In the genomic region with DNA sequence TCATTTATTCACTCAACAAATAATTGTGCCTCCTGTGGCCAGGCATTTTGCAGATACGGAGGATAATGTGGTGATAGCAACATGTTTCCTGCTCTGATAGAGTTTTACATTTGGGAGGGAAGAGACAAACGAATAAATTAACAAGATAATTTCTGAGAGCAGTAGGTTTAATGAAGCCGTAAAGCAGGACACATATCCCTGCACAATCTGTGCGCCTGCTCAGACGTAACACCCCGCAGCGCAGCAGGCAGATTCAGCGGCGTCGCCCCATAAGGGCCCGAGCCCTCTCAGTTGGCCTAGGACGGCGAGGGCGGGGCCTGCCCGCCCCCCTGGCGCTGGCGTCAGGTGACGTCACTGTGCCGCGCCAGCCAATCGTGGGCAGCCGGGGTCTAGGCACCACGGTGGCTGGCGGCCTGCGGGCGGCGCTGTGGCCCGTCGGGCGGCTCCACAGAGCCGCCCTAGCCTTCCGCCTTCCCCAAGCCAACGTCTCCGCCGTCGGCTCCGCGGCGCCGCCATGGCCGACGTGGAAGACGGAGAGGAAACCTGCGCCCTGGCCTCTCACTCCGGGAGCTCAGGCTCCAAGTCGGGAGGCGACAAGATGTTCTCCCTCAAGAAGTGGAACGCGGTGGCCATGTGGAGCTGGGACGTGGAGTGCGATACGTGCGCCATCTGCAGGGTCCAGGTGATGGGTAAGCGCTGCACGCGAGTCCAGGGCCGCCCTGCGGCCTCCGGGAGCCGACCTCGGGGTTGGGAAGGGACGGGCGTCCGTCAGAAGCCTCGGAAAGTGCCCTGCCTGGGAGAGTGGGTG, we compare ENCODE assay signal across 1 cellular context.
TF ChIP-seq lines count a peak whose summit lies in the region.

A gene (plus strand): TSS at position 471 of the 808 bp plus-strand sequence. CDS start 44 bp downstream, at position 515.

TF ChIP-seq in HepG2, 621 proteins besides CTCF, POLR2A, EP300 and RAD21 (continued from another document and continues in another):
- TF ChIP-seq ZNF441 (CRISPR knock-in tag; IDR thresholded peaks at IDR 0.05; ENCODE audit: borderline replicate concordance) (peak; percentile 86; the same call in 1 of the 2 replicates), ZNF143 (CRISPR knock-in tag; IDR thresholded peaks at IDR 0.05) (peak; percentile 58; the same call in 1 of the 2 replicates), NFIC (IDR thresholded peaks at IDR 0.05; ENCODE audit: low read length) (no peak), ZNF850 (CRISPR knock-in tag; conservative IDR thresholded peaks at IDR 0.05) (no peak), SOX13 (IDR thresholded peaks at IDR 0.05) (no peak), SOX13 (CRISPR knock-in tag; conservative IDR thresholded peaks at IDR 0.05 in 1 of 2, IDR thresholded peaks at IDR 0.05 in 1 of 2) (peak in 1 of 2 experiments; percentile 49; a peak in 1 of 4 replicates), HNRNPUL1 (IDR thresholded peaks at IDR 0.05; ENCODE audit: low read depth, low read length) (0 out of 2 replicates have a peak, but pooled peaks have one; percentile 29), RCOR2 (CRISPR knock-in tag; IDR thresholded peaks at IDR 0.05) (peak; percentile 33; the same call in 1 of the 2 replicates), MAFF (IDR thresholded peaks at IDR 0.05; ENCODE audit: low read depth, low read length) (no peak), THAP11 (CRISPR knock-in tag; IDR thresholded peaks at IDR 0.05) (peak; percentile 85), KLF15 (CRISPR knock-in tag; IDR thresholded peaks at IDR 0.05; ENCODE audit: borderline replicate concordance) (0 out of 2 replicates have a peak, but pooled peaks have one; percentile 15), ZBTB3 (CRISPR knock-in tag; IDR thresholded peaks at IDR 0.05; ENCODE audit: borderline replicate concordance, low read depth) (no peak), KDM6A (CRISPR knock-in tag; IDR thresholded peaks at IDR 0.05; ENCODE audit: low read depth) (no peak), IRF2 (CRISPR knock-in tag; IDR thresholded peaks at IDR 0.05) (peak; percentile 73), NFATC3 (CRISPR knock-in tag; IDR thresholded peaks at IDR 0.05) (0 out of 2 replicates have a peak, but pooled peaks have one; percentile 60), ATM (IDR thresholded peaks at IDR 0.05; ENCODE audit: borderline replicate concordance) (no peak), MEIS1 (CRISPR knock-in tag; IDR thresholded peaks at IDR 0.05; ENCODE audit: borderline replicate concordance) (no peak; the same call in 1 of the 2 replicates), ZNF552 (CRISPR knock-in tag; IDR thresholded peaks at IDR 0.05; ENCODE audit: borderline replicate concordance) (no peak), ZNF558 (CRISPR knock-in tag; IDR thresholded peaks at IDR 0.05; ENCODE audit: borderline replicate concordance) (peak; percentile 71; the same call in 1 of the 2 replicates), NCOR1 (IDR thresholded peaks at IDR 0.05; ENCODE audit: borderline replicate concordance, low read length) (no peak), ZEB1 (IDR thresholded peaks at IDR 0.05; ENCODE audit: insufficient replicate concordance, low read depth) (no peak), ZSCAN22 (CRISPR knock-in tag; IDR thresholded peaks at IDR 0.05) (no peak), DNMT3B (CRISPR knock-in tag; conservative IDR thresholded peaks at IDR 0.05) (no peak), KDM3A (CRISPR knock-in tag; IDR thresholded peaks at IDR 0.05; ENCODE audit: low read depth) (no peak), CCAR2 (optimal IDR thresholded peaks at IDR 0.05; ENCODE audit: low read depth, low read length) (no peak), ONECUT2 (CRISPR knock-in tag; IDR thresholded peaks at IDR 0.05) (no peak), ZNF44 (CRISPR knock-in tag; IDR thresholded peaks at IDR 0.05) (no peak), POLR2G (IDR thresholded peaks at IDR 0.05; ENCODE audit: low read depth, low read length) (peak; percentile 92), ZNF674 (CRISPR knock-in tag; IDR thresholded peaks at IDR 0.05; ENCODE audit: low read depth) (no peak), AKAP8 (CRISPR knock-in tag; IDR thresholded peaks at IDR 0.05) (no peak), ZFP90 (CRISPR knock-in tag; IDR thresholded peaks at IDR 0.05; ENCODE audit: borderline replicate concordance) (peak; percentile 75; the same call in 1 of the 2 replicates), ZNF557 (CRISPR knock-in tag; IDR thresholded peaks at IDR 0.05) (no peak), NKX3-1 (CRISPR knock-in tag; IDR thresholded peaks at IDR 0.05) (peak; percentile 82), PHF5A (CRISPR knock-in tag; IDR thresholded peaks at IDR 0.05; ENCODE audit: low read depth, unreplicated experiment) (peak; percentile 75), ZNF326 (CRISPR knock-in tag; IDR thresholded peaks at IDR 0.05; ENCODE audit: borderline replicate concordance) (no peak), ZNF879 (CRISPR knock-in tag; IDR thresholded peaks at IDR 0.05) (peak; percentile 74; the same call in 1 of the 2 replicates), ZIK1 (CRISPR knock-in tag; IDR thresholded peaks at IDR 0.05; ENCODE audit: borderline replicate concordance, low read depth) (no peak; the same call in none of the 2 replicates), FOSL2 (CRISPR knock-in tag; IDR thresholded peaks at IDR 0.05) (peak; percentile 60), ZSCAN30 (CRISPR knock-in tag; IDR thresholded peaks at IDR 0.05) (no peak), KLF6 (CRISPR knock-in tag; IDR thresholded peaks at IDR 0.05) (peak; percentile 88)
- TF ChIP-seq, protein P1, sequence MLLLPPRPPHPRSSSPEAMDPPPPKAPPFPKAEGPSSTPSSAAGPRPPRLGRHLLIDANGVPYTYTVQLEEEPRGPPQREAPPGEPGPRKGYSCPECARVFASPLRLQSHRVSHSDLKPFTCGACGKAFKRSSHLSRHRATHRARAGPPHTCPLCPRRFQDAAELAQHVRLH (CRISPR knock-in tag; IDR thresholded peaks at IDR 0.05; ENCODE audit: borderline replicate concordance, low read depth), result peak; percentile 92
- TF ChIP-seq, protein P2, sequence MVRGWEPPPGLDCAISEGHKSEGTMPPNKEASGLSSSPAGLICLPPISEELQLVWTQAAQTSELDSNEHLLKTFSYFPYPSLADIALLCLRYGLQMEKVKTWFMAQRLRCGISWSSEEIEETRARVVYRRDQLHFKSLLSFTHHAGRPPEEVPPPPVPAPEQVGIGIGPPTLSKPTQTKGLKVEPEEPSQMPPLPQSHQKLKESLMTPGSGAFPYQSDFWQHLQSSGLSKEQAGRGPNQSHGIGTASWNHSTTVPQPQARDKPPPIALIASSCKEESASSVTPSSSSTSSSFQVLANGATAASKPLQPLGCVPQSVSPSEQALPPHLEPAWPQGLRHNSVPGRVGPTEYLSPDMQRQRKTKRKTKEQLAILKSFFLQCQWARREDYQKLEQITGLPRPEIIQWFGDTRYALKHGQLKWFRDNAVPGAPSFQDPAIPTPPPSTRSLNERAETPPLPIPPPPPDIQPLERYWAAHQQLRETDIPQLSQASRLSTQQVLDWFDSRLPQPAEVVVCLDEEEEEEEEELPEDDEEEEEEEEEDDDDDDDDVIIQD (CRISPR knock-in tag; IDR thresholded peaks at IDR 0.05; ENCODE audit: low read depth), result peak; percentile 75; the same call in 1 of the 2 replicates
- TF ChIP-seq, protein P3, sequence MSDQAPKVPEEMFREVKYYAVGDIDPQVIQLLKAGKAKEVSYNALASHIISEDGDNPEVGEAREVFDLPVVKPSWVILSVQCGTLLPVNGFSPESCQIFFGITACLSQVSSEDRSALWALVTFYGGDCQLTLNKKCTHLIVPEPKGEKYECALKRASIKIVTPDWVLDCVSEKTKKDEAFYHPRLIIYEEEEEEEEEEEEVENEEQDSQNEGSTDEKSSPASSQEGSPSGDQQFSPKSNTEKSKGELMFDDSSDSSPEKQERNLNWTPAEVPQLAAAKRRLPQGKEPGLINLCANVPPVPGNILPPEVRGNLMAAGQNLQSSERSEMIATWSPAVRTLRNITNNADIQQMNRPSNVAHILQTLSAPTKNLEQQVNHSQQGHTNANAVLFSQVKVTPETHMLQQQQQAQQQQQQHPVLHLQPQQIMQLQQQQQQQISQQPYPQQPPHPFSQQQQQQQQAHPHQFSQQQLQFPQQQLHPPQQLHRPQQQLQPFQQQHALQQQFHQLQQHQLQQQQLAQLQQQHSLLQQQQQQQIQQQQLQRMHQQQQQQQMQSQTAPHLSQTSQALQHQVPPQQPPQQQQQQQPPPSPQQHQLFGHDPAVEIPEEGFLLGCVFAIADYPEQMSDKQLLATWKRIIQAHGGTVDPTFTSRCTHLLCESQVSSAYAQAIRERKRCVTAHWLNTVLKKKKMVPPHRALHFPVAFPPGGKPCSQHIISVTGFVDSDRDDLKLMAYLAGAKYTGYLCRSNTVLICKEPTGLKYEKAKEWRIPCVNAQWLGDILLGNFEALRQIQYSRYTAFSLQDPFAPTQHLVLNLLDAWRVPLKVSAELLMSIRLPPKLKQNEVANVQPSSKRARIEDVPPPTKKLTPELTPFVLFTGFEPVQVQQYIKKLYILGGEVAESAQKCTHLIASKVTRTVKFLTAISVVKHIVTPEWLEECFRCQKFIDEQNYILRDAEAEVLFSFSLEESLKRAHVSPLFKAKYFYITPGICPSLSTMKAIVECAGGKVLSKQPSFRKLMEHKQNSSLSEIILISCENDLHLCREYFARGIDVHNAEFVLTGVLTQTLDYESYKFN (CRISPR knock-in tag; conservative IDR thresholded peaks at IDR 0.05), result peak; percentile 44
- TF ChIP-seq, protein P4, sequence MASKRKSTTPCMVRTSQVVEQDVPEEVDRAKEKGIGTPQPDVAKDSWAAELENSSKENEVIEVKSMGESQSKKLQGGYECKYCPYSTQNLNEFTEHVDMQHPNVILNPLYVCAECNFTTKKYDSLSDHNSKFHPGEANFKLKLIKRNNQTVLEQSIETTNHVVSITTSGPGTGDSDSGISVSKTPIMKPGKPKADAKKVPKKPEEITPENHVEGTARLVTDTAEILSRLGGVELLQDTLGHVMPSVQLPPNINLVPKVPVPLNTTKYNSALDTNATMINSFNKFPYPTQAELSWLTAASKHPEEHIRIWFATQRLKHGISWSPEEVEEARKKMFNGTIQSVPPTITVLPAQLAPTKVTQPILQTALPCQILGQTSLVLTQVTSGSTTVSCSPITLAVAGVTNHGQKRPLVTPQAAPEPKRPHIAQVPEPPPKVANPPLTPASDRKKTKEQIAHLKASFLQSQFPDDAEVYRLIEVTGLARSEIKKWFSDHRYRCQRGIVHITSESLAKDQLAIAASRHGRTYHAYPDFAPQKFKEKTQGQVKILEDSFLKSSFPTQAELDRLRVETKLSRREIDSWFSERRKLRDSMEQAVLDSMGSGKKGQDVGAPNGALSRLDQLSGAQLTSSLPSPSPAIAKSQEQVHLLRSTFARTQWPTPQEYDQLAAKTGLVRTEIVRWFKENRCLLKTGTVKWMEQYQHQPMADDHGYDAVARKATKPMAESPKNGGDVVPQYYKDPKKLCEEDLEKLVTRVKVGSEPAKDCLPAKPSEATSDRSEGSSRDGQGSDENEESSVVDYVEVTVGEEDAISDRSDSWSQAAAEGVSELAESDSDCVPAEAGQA (IDR thresholded peaks at IDR 0.05; ENCODE audit: low read depth), result peak; percentile 88
- TF ChIP-seq, protein P4 (CRISPR knock-in tag; IDR thresholded peaks at IDR 0.05; ENCODE audit: borderline replicate concordance), result no peak
- TF ChIP-seq, protein P5, sequence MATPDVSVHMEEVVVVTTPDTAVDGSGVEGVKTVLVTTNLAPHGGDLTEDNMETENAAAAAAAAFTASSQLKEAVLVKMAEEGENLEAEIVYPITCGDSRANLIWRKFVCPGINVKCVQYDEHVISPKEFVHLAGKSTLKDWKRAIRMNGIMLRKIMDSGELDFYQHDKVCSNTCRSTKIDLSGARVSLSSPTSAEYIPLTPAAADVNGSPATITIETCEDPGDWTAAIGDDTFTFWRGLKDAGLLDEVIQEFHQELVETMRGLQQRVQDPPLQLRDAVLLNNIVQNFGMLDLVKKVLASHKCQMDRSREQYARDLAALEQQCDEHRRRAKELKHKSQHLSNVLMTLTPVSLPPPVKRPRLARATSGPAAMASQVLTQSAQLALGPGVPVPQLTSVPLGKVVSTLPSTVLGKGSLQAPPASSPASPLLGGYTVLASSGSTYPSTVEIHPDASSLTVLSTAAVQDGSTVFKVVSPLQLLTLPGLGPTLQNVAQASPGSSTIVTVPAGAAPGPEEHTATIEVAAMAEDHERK (CRISPR knock-in tag; IDR thresholded peaks at IDR 0.05; ENCODE audit: low read depth), result peak; percentile 58; the same call in 1 of the 2 replicates
- TF ChIP-seq, protein P6, sequence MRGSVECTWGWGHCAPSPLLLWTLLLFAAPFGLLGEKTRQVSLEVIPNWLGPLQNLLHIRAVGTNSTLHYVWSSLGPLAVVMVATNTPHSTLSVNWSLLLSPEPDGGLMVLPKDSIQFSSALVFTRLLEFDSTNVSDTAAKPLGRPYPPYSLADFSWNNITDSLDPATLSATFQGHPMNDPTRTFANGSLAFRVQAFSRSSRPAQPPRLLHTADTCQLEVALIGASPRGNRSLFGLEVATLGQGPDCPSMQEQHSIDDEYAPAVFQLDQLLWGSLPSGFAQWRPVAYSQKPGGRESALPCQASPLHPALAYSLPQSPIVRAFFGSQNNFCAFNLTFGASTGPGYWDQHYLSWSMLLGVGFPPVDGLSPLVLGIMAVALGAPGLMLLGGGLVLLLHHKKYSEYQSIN (CRISPR knock-in tag; IDR thresholded peaks at IDR 0.05; ENCODE audit: borderline replicate concordance), result no peak
- TF ChIP-seq, protein P7, sequence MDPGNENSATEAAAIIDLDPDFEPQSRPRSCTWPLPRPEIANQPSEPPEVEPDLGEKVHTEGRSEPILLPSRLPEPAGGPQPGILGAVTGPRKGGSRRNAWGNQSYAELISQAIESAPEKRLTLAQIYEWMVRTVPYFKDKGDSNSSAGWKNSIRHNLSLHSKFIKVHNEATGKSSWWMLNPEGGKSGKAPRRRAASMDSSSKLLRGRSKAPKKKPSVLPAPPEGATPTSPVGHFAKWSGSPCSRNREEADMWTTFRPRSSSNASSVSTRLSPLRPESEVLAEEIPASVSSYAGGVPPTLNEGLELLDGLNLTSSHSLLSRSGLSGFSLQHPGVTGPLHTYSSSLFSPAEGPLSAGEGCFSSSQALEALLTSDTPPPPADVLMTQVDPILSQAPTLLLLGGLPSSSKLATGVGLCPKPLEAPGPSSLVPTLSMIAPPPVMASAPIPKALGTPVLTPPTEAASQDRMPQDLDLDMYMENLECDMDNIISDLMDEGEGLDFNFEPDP (CRISPR knock-in tag; conservative IDR thresholded peaks at IDR 0.05), result no peak
